12 cellular contexts compared by ENCODE assay signal in the genomic region with DNA sequence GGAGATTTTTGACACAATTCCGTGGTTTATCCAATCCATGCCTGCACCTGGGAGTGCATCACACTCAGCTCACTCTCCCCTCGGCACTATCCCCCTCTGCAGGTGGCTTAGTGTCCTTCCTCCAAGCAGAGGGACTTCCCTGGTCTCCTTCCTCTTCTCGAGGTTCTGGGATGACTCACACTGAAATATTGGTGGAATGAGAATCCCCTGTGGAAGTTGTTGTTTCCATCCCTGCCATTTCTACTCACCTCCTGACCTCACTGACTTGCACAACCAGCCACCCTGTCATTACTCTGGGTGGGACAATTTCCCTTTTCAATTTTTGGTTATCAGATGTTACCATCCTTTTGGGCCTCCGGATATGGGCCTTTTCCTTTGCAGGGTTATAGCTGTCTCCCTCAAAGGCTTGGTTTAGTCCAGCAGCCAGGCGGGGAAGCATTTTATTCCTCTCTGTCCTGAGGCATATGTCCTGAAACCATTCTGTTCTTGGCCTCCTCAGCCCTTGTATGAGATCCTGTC. TPM values are rescaled to one million over a fixed set of nuclear protein-coding genes. Genes with fewer than 3 reads are reported as not detected.
DNase-seq lines count a peak whose midpoint lies in the region; ATAC-seq, FAIRE-seq and TF ChIP-seq lines count a peak whose summit lies in the region.
"Had no signal": no experiment of that assay in that cellular context is flagged by ENCODE, and none has a peak within 500 bp of the region (broad histone marks: within the 10 kb centered on the region; RNA-seq: fewer than 3 reads in every experiment).

No MANE protein-coding gene starts in this region.

- TF ChIP-seq CTCF in AG04449 (IDR thresholded peaks at IDR 0.05; ENCODE audit: insufficient read depth, low read length, missing control alignments) (peak; percentile 23), H1 (IDR thresholded peaks at IDR 0.05; ENCODE audit: control extremely low read depth in 1 of 3, insufficient read depth in 1 of 3, low read depth in 1 of 3, low read length in 3 of 3) (peak; percentile 25 to 43 (median 31); a peak in 3 of 4 replicates), HepG2 (CRISPR knock-in tag; IDR thresholded peaks at IDR 0.05) (peak; percentile 64), kidney (IDR thresholded peaks at IDR 0.05; ENCODE audit: borderline replicate concordance, extremely low read depth, insufficient read depth) (no peak)

- H3K4ac ChIP-seq in H1 (replicated peaks; ENCODE audit: insufficient read length, low read depth, low read length) = no peak overlapping the region

- H2BK120ac ChIP-seq in H1 (replicated peaks; ENCODE audit: low read depth, low read length) = no peak overlapping the region

- H3K23me2 ChIP-seq in H1 (ENCODE audit: low read depth, low read length) = no peaks in the 10 kb centered on the region

- H3K9me3 ChIP-seq in H1 (ENCODE audit: insufficient read depth in 2 of 2, low read depth in 1 of 2, low read length in 1 of 2) (no peaks in the 10 kb centered on the region), HepG2 (ENCODE audit: low read length) (no peaks in the 10 kb centered on the region), kidney (ENCODE audit: control insufficient read depth in 1 of 2, low read length in 2 of 2) (no peaks in the 10 kb centered on the region)

- intact Hi-C loops in HepG2 (cut with micrococcal nuclease; ENCODE audit: unreplicated experiment) (loop anchor here (1.0 to 5.0 kb wide), 4 partner anchors 8 to 355 kb away; no protein-coding TSS in a partner anchor), kidney (cut with DNase I) (no loop called here)

- H3K36me3 ChIP-seq in H1 (ENCODE audit: control insufficient read depth in 2 of 4, insufficient read depth in 4 of 4, low read length in 3 of 4) (no peaks in the 10 kb centered on the region), HepG2 (replicated peaks in 1 of 2; ENCODE audit: control insufficient read depth in 1 of 2, insufficient read depth in 2 of 2, low read length in 2 of 2) (no peaks in the 10 kb centered on the region), kidney (ENCODE audit: control insufficient read depth in 1 of 2, insufficient read depth in 2 of 2, low read length in 2 of 2) (no peaks in the 10 kb centered on the region)
- H3K36me3 ChIP-seq: WERI-Rb-1 had no signal

- POLR2A ChIA-PET in AG04449 (lab: Yijun Ruan, JAX) = no interaction called here
- POLR2A ChIA-PET in H1 (lab: Charles Lee; ENCODE audit: partially characterized antibody) = no interaction called here
- POLR2A ChIA-PET in HepG2 (lab: Yijun Ruan, JAX) = interaction anchor here (1.0 to 2.7 kb wide), 5 partner anchors 9 to 128 kb away, joined by 3 to 9 read pairs (median 5); no protein-coding TSS in a partner anchor

- WGBS in H1 (ENCODE audit: extremely low coverage in 1 of 2, insufficient coverage in 1 of 2, insufficient read length in 1 of 2, insufficient replicate concordance in 2 of 2, low coverage in 1 of 2, low lambda C conversion rate in 2 of 2, missing lambda C conversion rate in 1 of 2), 2 experiments = 77% methylated on average over 5 of the region's 5 CpGs; no CpG with 5 or more reads in 1 of the 2 experiments
- WGBS in HepG2 (ENCODE audit: low lambda C conversion rate) = 10% methylated on average over 5 of the region's 5 CpGs

- H4K20me1 ChIP-seq in H1 (replicated peaks in 1 of 2; ENCODE audit: control insufficient read depth in 1 of 2, insufficient read depth in 2 of 2, low read length in 2 of 2) = no peaks in the 10 kb centered on the region
- no peaks in the 10 kb centered on the region for H4K20me1 ChIP-seq in HepG2 (ENCODE audit: insufficient read depth, low read length)

- H3K4me1 ChIP-seq in H1 (replicated peaks in 1 of 4; ENCODE audit: control insufficient read depth in 3 of 4, insufficient read depth in 4 of 4, low read length in 3 of 4) (no peaks in the 10 kb centered on the region), HepG2 (ENCODE audit: insufficient read depth, low read length) (peaks cover 59% of the 10 kb centered on the region), kidney (ENCODE audit: control insufficient read depth in 1 of 2, insufficient read depth in 1 of 2, low read depth in 1 of 2, low read length in 2 of 2) (peaks cover 8 to 12% of the 10 kb centered on the region in 2 donors)

- CTCF ChIA-PET in AG04449 (lab: Yijun Ruan, JAX) = interaction anchor here (0.8 to 2.5 kb wide), 7 partner anchors 10 to 60 kb away, joined by 3 to 13 read pairs (median 3); a partner anchor contains a TSS
- CTCF ChIA-PET in H1 (lab: Charles Lee; ENCODE audit: partially characterized antibody) = interaction anchor here (0.6 to 1.6 kb wide), 6 partner anchors 26 to 430 kb away, joined by 3 to 4 read pairs (median 3); no protein-coding TSS in a partner anchor
- CTCF ChIA-PET in HepG2 (lab: Yijun Ruan, JAX; ENCODE audit: low intra/inter-chr PET ratio, low total read pairs) = no interaction called here

- no peak overlapping the region for H2AFZ ChIP-seq in H1 (ENCODE audit: low read length)
- H2AFZ ChIP-seq in HepG2 (ENCODE audit: low read length) = no peak overlapping the region

- no peak overlapping the region for H3K18ac ChIP-seq in H1 (ENCODE audit: extremely low read depth, low read length)

- H3K27ac ChIP-seq in H1 (ENCODE audit: low read depth, low read length) (no peak overlapping the region), HepG2 (ENCODE audit: extremely low read length, insufficient read depth, low read length) (peak overlapping the region; percentile 85), kidney (ENCODE audit: low read depth in 2 of 2, low read length in 2 of 2) (peak overlapping the region in 1 of 2 donors; percentile 18)
- H3K27ac ChIP-seq: WERI-Rb-1 had no signal

- H4K8ac ChIP-seq in H1 (ENCODE audit: extremely low read depth, insufficient read depth, low read length) = no peak overlapping the region

- no peak overlapping the region for H2AK5ac ChIP-seq in H1 (ENCODE audit: low read depth, low read length)

- DNase-seq in AG04449 (ENCODE audit: low read depth, low spot score) = no peak
- peak; percentile 26 for DNase-seq in HuH-7 (ENCODE audit: low spot score)
- DNase-seq in H1 (ENCODE audit: low read depth in 1 of 2, low spot score in 2 of 2) = no peak
- peak; percentile 93 for DNase-seq in HepG2 (ENCODE audit: low spot score)
- DNase-seq in stimulated activated CD4-positive, alpha-beta T cell treated with anti-CD3 and anti-CD28 coated beads, Interleukin-4, amount 100 ng/mL, for 1 hour = no peak
- no peak for DNase-seq in kidney
- DNase-seq: CD4-positive, CD25-positive, alpha-beta regulatory T cell; posterior cingulate gyrus; WERI-Rb-1 had no signal

- no peak overlapping the region for H2BK5ac ChIP-seq in H1 (ENCODE audit: low read depth, low read length)

- H3K14ac ChIP-seq in H1 (ENCODE audit: insufficient read length) = no peak overlapping the region

- TF ChIP-seq EP300 in H1 (IDR thresholded peaks at IDR 0.05; ENCODE audit: borderline replicate concordance in 1 of 2, low read depth in 2 of 2, low read length in 2 of 2) (no peak), HepG2 (IDR thresholded peaks at IDR 0.05; ENCODE audit: low read depth in 2 of 2, low read length in 2 of 2) (no peak), HepG2 (CRISPR knock-in tag; IDR thresholded peaks at IDR 0.05; ENCODE audit: borderline replicate concordance) (no peak)

- H3K79me1 ChIP-seq in H1 (ENCODE audit: low read depth, low read length) = no peaks in the 10 kb centered on the region

- H3K56ac ChIP-seq in H1 (replicated peaks; ENCODE audit: insufficient read length, low read depth, low read length) = no peak overlapping the region

- TF ChIP-seq POLR2A in H1 (IDR thresholded peaks at IDR 0.05; ENCODE audit: control extremely low read depth in 1 of 2, low read depth in 2 of 2, low read length in 2 of 2) = no peak
- no peak for TF ChIP-seq POLR2A in HepG2 (IDR thresholded peaks at IDR 0.05; ENCODE audit: insufficient read depth in 1 of 2, low read depth in 2 of 2, low read length in 2 of 2)
- no peak for TF ChIP-seq POLR2A in GM18505 (IDR thresholded peaks at IDR 0.05; ENCODE audit: borderline replicate concordance, extremely low read depth, insufficient read depth, insufficient read length)

- no peak for FAIRE-seq in H1 (lab: Jason Lieb, UNC)
- FAIRE-seq in HepG2 (lab: Jason Lieb, UNC) = peak; percentile 36
- FAIRE-seq in kidney (lab: Jason Lieb, UNC) = no peak

- H2BK15ac ChIP-seq in H1 (ENCODE audit: low read length) = no peak overlapping the region

- BruUV-seq in HepG2 (replicated peaks; lab: Mats Ljungman, UMichigan) = no TSS peak

- no peak overlapping the region for H2BK20ac ChIP-seq in H1 (ENCODE audit: low read length)

- no peak overlapping the region for H4K91ac ChIP-seq in H1 (replicated peaks; ENCODE audit: insufficient read length, low read length)

- H3K9ac ChIP-seq in H1 (replicated peaks in 1 of 4; ENCODE audit: extremely low read depth in 1 of 4, low read depth in 3 of 4, low read length in 3 of 4) = no peak overlapping the region
- H3K9ac ChIP-seq in HepG2 (ENCODE audit: insufficient read depth, low read depth, low read length) = no peak overlapping the region
- H3K9ac ChIP-seq in kidney (ENCODE audit: low read length in 2 of 2) = no peak overlapping the region

- TF ChIP-seq RAD21 in H1 (IDR thresholded peaks at IDR 0.05 in 1 of 2, conservative IDR thresholded peaks at IDR 0.05 in 1 of 2; ENCODE audit: low read depth in 2 of 2, low read length in 2 of 2) = peak; percentile 36 to 59; a peak in 3 of 4 replicates
- peak; percentile 39; the same call in 1 of the 2 replicates for TF ChIP-seq RAD21 in HepG2 (CRISPR knock-in tag; IDR thresholded peaks at IDR 0.05)

- in situ Hi-C loops in HepG2 (cut with HindIII; ENCODE audit: extremely low pct_ligation_motif_present, low pct_unique_long_range_greater_than_20kb) = no loop called here

- H2BK12ac ChIP-seq in H1 (ENCODE audit: low read depth, low read length) = no peak overlapping the region

- no peak overlapping the region for H3K4me2 ChIP-seq in H1 (ENCODE audit: insufficient read depth in 1 of 2, low read depth in 2 of 2, low read length in 2 of 2)
- H3K4me2 ChIP-seq in HepG2 (ENCODE audit: low read depth, low read length) = peak overlapping the region; percentile 71

- H3K27me3 ChIP-seq in H1 (replicated peaks in 1 of 4; ENCODE audit: control insufficient read depth in 3 of 4, extremely low read depth in 1 of 4, insufficient read depth in 3 of 4, low read length in 3 of 4) (no peaks in the 10 kb centered on the region), HepG2 (ENCODE audit: control insufficient read depth in 1 of 2, insufficient read depth in 2 of 2, low read length in 2 of 2) (no peaks in the 10 kb centered on the region)

- H3K4me3 ChIP-seq in AG04449 (ENCODE audit: low read depth, low read length) (no peak overlapping the region), H1 (ENCODE audit: extremely low read depth in 1 of 4, insufficient read depth in 2 of 4, low read depth in 3 of 4, low read length in 4 of 4) (no peak overlapping the region), HepG2 (replicated peaks in 1 of 3; ENCODE audit: insufficient read depth in 1 of 3, low read depth in 2 of 3, low read length in 3 of 3) (peak overlapping the region in 2 of 3 experiments; percentile 25 to 52; a peak in 4 of 6 replicates), kidney (ENCODE audit: low read length in 2 of 2) (no peak overlapping the region)

- H3K23ac ChIP-seq in H1 (ENCODE audit: insufficient read length) = no peak overlapping the region

- no peaks in the 10 kb centered on the region for H3K79me2 ChIP-seq in H1 (ENCODE audit: control insufficient read depth in 1 of 2, insufficient read depth in 2 of 2, low read length in 2 of 2)
- H3K79me2 ChIP-seq in HepG2 (ENCODE audit: insufficient read depth, low read length) = peaks cover 20% of the 10 kb centered on the region

- H4K5ac ChIP-seq in H1 (ENCODE audit: insufficient read length, low read depth, low read length) = no peak overlapping the region

- ATAC-seq in HepG2 (peak; percentile 89), GM18505 (IDR thresholded peaks at IDR 0.05; ENCODE audit: unreplicated experiment) (no peak), HG03108 (IDR thresholded peaks at IDR 0.05; ENCODE audit: unreplicated experiment) (no peak)
- ATAC-seq: activated naive CD4-positive, alpha-beta T cell treated with anti-CD3 and anti-CD28 coated beads, Interleukin-2, amount 50 U/mL, for 72 hours had no signal

RNA-seq across cellular contexts. Expression of a gene that starts 59.9 kb away (rescaled TPM):
- total RNA-seq in H1 (2021; fragmentation: NEBNext Ultra II Directional; extraction: Animal tissue kit (Norgen Biotek cat#: 25700)) = 4.1 and 5.7 TPM in 2 replicates
- polyA plus RNA-seq in H1 (2011; rRNA removed) (5.6 and 7.0 TPM in 2 replicates), HepG2 (2011; rRNA removed) (97.3 and 108 TPM in 2 replicates), kidney (ENCODE audit: insufficient read depth, low read depth, low replicate concordance) (52.4 TPM)
- polyA plus RNA-seq in H1 (2011; cell fraction: cytosol; rRNA removed) = 6.0 TPM
- polyA plus RNA-seq in H1 (2011; cell fraction: nucleus; rRNA removed) = 19.5 TPM
- polyA plus RNA-seq in H1 (2012, experiment 1 of 2) = 4.0 to 5.9 TPM (median 4.6 TPM) in 4 replicates
- polyA plus RNA-seq in H1 (2012, experiment 2 of 2) = 0.30 TPM
- polyA plus RNA-seq in H1 (2013, experiment 1 of 2) = 7.0 TPM
- 7.4 TPM for polyA plus RNA-seq in H1 (2013, experiment 2 of 2)
- 14.5 and 16.0 TPM in 2 replicates for polyA minus RNA-seq in H1 (2011; rRNA and poly(A)+ RNA removed)
- 9.4 TPM for polyA minus RNA-seq in H1 (2011; cell fraction: cytosol; rRNA and poly(A)+ RNA removed)
- 45.9 TPM for polyA minus RNA-seq in H1 (2011; cell fraction: nucleus; rRNA and poly(A)+ RNA removed)
- total RNA-seq in HepG2 (2016; rRNA removed; fragmentation: Illumina TruSeq; extraction: Trizol) (6.5 and 12.6 TPM in 2 replicates), kidney (98.9 TPM)
- 9.3 and 11.1 TPM in 2 replicates for total RNA-seq in HepG2 (2016; cell fraction: cytosol; rRNA removed; fragmentation: Illumina TruSeq; extraction: Trizol; ENCODE audit: low read depth)
- total RNA-seq in HepG2 (2016; cell fraction: insoluble cytoplasmic fraction; rRNA removed; fragmentation: Illumina TruSeq; extraction: Trizol) = 5.1 and 13.5 TPM in 2 replicates
- 4.9 and 6.3 TPM in 2 replicates for total RNA-seq in HepG2 (2016; cell fraction: membrane; rRNA removed; fragmentation: Illumina TruSeq; extraction: Trizol)
- 30.4 and 32.6 TPM in 2 replicates for total RNA-seq in HepG2 (2016; cell fraction: nucleus; rRNA removed; fragmentation: Illumina TruSeq; extraction: Trizol)
- 55.8 and 58.3 TPM in 2 replicates for polyA plus RNA-seq in HepG2 (2011; cell fraction: cytosol; rRNA removed)
- polyA plus RNA-seq in HepG2 (2011; cell fraction: nucleus; rRNA removed) = 337 and 404 TPM in 2 replicates
- 24.9 and 30.6 TPM in 2 replicates for polyA plus RNA-seq in HepG2 (2012)
- 0.53 and 0.66 TPM in 2 replicates for polyA plus RNA-seq in HepG2 (2016; cell fraction: cytosol; fragmentation: Illumina TruSeq; extraction: Trizol; ENCODE audit: low read depth)
- 6.8 and 6.9 TPM in 2 replicates for polyA plus RNA-seq in HepG2 (2016; cell fraction: insoluble cytoplasmic fraction; fragmentation: Illumina TruSeq; extraction: Trizol; ENCODE audit: low read depth)
- 2.4 and 2.8 TPM in 2 replicates for polyA plus RNA-seq in HepG2 (2016; cell fraction: membrane; fragmentation: Illumina TruSeq; extraction: Trizol; ENCODE audit: low read depth)
- 39.2 and 53.1 TPM in 2 replicates for polyA plus RNA-seq in HepG2 (2016; cell fraction: nucleus; fragmentation: Illumina TruSeq; extraction: Trizol; ENCODE audit: insufficient read depth, low read depth)
- polyA minus RNA-seq in HepG2 (2011; rRNA and poly(A)+ RNA removed; ENCODE audit: low replicate concordance) = 49.0 and 70.1 TPM in 2 replicates
- polyA minus RNA-seq in HepG2 (2011; cell fraction: cytosol; rRNA and poly(A)+ RNA removed) = 21.5 and 29.5 TPM in 2 replicates
- polyA minus RNA-seq in HepG2 (2011; cell fraction: nucleus; rRNA and poly(A)+ RNA removed) = 292 and 299 TPM in 2 replicates

Comparison
In these comparisons a context has a peak if more than half of its experiments do, and no peak if none do; other contexts are left out.
1. DNase-seq: peak in HuH-7 (single experiment) and HepG2 (single experiment); none in AG04449 (single experiment), H1 (0 of 2), stimulated activated CD4-positive, alpha-beta T cell treated with anti-CD3 and anti-CD28 coated beads, Interleukin-4, amount 100 ng/mL, for 1 hour (single experiment) and kidney (single experiment).
2. H3K4me3 ChIP-seq: peak in HepG2 (2 of 3); none in AG04449 (single experiment), H1 (0 of 4) and kidney (0 of 2).